8 cellular contexts compared by ENCODE assay signal in genomic region chr19:47447470-47448359, GRCh38. TPM values are rescaled to one million over a fixed set of nuclear protein-coding genes. Genes with fewer than 3 reads are reported as not detected.
A peak's percentile ranks its signal among the peaks of the same experiment; 100 is the strongest.
DNase-seq lines count a peak whose midpoint lies in the region; ATAC-seq and TF ChIP-seq lines count a peak whose summit lies in the region.

No MANE protein-coding gene starts in this region.

- TF ChIP-seq EP300 in Ishikawa (IDR thresholded peaks at IDR 0.05; ENCODE audit: borderline replicate concordance), result no peak

- ATAC-seq in stimulated activated naive CD8-positive, alpha-beta T cell treated with anti-CD3 and anti-CD28 coated beads, Interleukin-15, Interleukin-2, amounts not matched to agents 100 U/mL and 50 U/mL, for 24 hours, result peak; percentile 74
- no peak for ATAC-seq in HG03097 (IDR thresholded peaks at IDR 0.05; ENCODE audit: low FRiP score, unreplicated experiment)

- DNase-seq in AG08395 (ENCODE audit: low spot score), result peak; percentile 49
- DNase-seq in activated CD4-positive, alpha-beta T cell treated with anti-CD3 and anti-CD28 coated beads for 4 hours, result peak; percentile 36 to 46
- DNase-seq in dermis blood vessel endothelial cell, result peak; percentile 55
- peak; percentile 47 to 59 for DNase-seq in lung microvascular endothelial cell (ENCODE audit: low read depth in 2 of 2)
- peak; percentile 75 for DNase-seq in stimulated activated naive CD8-positive, alpha-beta T cell treated with anti-CD3 and anti-CD28 coated beads, Interleukin-15, Interleukin-2, amounts not matched to agents 100 U/mL and 50 U/mL, for 24 hours
- no peak for DNase-seq in NCI-H1048 (lab: John Stamatoyannopoulos, UW)

- TF ChIP-seq RAD21 in Ishikawa (IDR thresholded peaks at IDR 0.05; ENCODE audit: low read depth), result no peak

TF ChIP-seq in Ishikawa, 13 proteins besides CTCF, POLR2A, EP300 and RAD21:
- no peak for TF ChIP-seq CREB1 (IDR thresholded peaks at IDR 0.05; ENCODE audit: low read depth)
- TF ChIP-seq MAX (IDR thresholded peaks at IDR 0.05), result peak; percentile 99
- TF ChIP-seq FOXM1 (IDR thresholded peaks at IDR 0.05; ENCODE audit: borderline replicate concordance, low read depth), result no peak
- TF ChIP-seq YY1 (IDR thresholded peaks at IDR 0.05; ENCODE audit: low read depth), result no peak
- 0 out of 2 replicates have a peak, but pooled peaks have one; percentile 9 for TF ChIP-seq EGR1 (IDR thresholded peaks at IDR 0.05)
- no peak; the same call in 1 of the 2 replicates for TF ChIP-seq TCF12 (IDR thresholded peaks at IDR 0.05; ENCODE audit: low read depth)
- TF ChIP-seq CEBPB (IDR thresholded peaks at IDR 0.05), result no peak
- TF ChIP-seq REST (IDR thresholded peaks at IDR 0.05; ENCODE audit: low read depth), result no peak
- no peak for TF ChIP-seq TAF1 (IDR thresholded peaks at IDR 0.05; ENCODE audit: low read depth)
- peak; percentile 78 for TF ChIP-seq USF1 (IDR thresholded peaks at IDR 0.05)
- TF ChIP-seq NFIC (IDR thresholded peaks at IDR 0.05), result no peak
- no peak for TF ChIP-seq ZBTB7A (IDR thresholded peaks at IDR 0.05; ENCODE audit: low read depth)
- no peak for TF ChIP-seq TEAD4 (IDR thresholded peaks at IDR 0.05)

RNA-seq across cellular contexts. Expression of gene SLC8A2, which starts 24.0 kb away (rescaled TPM):
- total RNA-seq in dermis blood vessel endothelial cell (0.17 TPM in 1 of 2 replicates, not detected in the other), lung microvascular endothelial cell (0.22 TPM in 1 of 2 replicates, not detected in the other)

RNA-seq across cellular contexts. Expression of gene MEIS3, which starts 28.4 kb away (rescaled TPM):
- total RNA-seq in dermis blood vessel endothelial cell, result 0.37 TPM in 1 of 2 replicates, not detected in the other
- total RNA-seq in lung microvascular endothelial cell, result 0.20 and 0.22 TPM in 2 replicates

RNA-seq across cellular contexts. Expression of gene KPTN, which starts 36.3 kb away (rescaled TPM):
- total RNA-seq in dermis blood vessel endothelial cell (4.3 and 6.7 TPM in 2 replicates), lung microvascular endothelial cell (3.2 and 3.5 TPM in 2 replicates)
